8 cellular contexts compared by ENCODE assay signal in the genomic region with DNA sequence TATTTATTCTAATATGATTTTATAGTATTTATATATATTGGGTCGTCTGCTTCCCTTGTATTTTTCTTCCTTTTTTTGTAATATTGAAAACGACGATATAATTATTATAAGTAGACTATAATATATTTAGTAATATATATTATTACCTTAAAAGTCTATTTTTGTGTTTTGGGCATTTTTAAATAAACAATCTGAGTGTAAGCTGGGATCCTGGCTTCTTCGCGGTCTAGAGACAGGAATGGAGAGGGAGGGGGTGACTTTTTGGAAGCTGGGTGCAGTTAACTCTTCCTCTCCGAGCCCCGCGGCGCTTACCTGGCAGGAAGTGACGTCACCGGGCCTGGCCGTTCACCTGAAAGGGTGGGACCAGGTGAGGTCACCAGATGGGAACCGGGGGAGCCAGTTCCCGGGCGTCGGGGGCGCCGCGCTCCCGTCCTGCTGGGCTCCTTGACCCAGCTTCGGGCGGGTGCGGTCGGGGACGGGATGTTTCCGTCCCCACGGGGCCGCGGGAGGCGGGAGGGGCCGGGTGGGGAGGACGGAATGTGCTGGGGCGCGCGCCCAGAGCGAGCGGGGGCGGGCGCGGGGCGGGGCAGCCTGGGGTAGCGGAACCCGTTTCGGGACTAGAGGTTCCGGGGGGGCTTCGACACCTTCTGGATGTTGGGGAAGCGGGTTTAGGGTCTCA. TPM values are rescaled to one million over a fixed set of nuclear protein-coding genes. Genes with fewer than 3 reads are reported as not detected.
DNase-seq lines count a peak whose midpoint lies in the region; ATAC-seq and TF ChIP-seq lines count a peak whose summit lies in the region.

No MANE protein-coding gene starts in this region.

- H3K9me2 ChIP-seq in DOHH2 (replicated peaks; ENCODE audit: control insufficient read depth, low read length): no peaks in the 10 kb centered on the region

- DNase-seq in M059J (ENCODE audit: low read depth): peak; percentile 76
- DNase-seq in T follicular helper cell (ENCODE audit: low read depth): peak; percentile 86
- DNase-seq in amygdala (lab: John Stamatoyannopoulos, UW): peak in 44 of 56 donors; percentile 9 to 80 (median 54)
- DNase-seq in right atrium auricular region (ENCODE audit: low spot score): peak; percentile 93
- peak; percentile 95 to 98 for DNase-seq in psoas muscle

- peaks cover 11% of the 10 kb centered on the region for H4K20me1 ChIP-seq in DOHH2 (ENCODE audit: control insufficient read depth, insufficient read depth, low read depth, low read length)

- peak overlapping the region; percentile 97 for H3K4me2 ChIP-seq in DOHH2 (ENCODE audit: low read length)

- H3K4me1 ChIP-seq in DOHH2 (ENCODE audit: control insufficient read depth, low read length): peaks cover 57% of the 10 kb centered on the region
- peaks cover 0 to 44% of the 10 kb centered on the region in 2 donors for H3K4me1 ChIP-seq in right atrium auricular region
- peaks cover 24% of the 10 kb centered on the region for H3K4me1 ChIP-seq in psoas muscle

- H3K27ac ChIP-seq in DOHH2 (ENCODE audit: low read depth, low read length) (peak overlapping the region; percentile 97), right atrium auricular region (peak overlapping the region; percentile 99 to 100), psoas muscle (peak overlapping the region; percentile 96)

- H3K36me3 ChIP-seq in DOHH2 (ENCODE audit: control insufficient read depth, low read length) (peaks cover 38% of the 10 kb centered on the region), right atrium auricular region (peaks cover 25% of the 10 kb centered on the region), psoas muscle (ENCODE audit: insufficient read depth in 1 of 2, low read depth in 1 of 2) (peaks cover 0 to 17% of the 10 kb centered on the region in 2 donors)

- peaks cover 45% of the 10 kb centered on the region for H3F3A ChIP-seq in DOHH2 (ENCODE audit: control insufficient read depth, insufficient read depth)

- TF ChIP-seq CTCF in DOHH2 (IDR thresholded peaks at IDR 0.05; ENCODE audit: low read depth, low read length, poor library complexity, severe bottlenecking) (no peak), right atrium auricular region (IDR thresholded peaks at IDR 0.05) (no peak), psoas muscle (IDR thresholded peaks at IDR 0.05) (no peak)

- no peaks in the 10 kb centered on the region for H3K9me3 ChIP-seq in DOHH2 (ENCODE audit: control insufficient read depth, insufficient read depth, low read length)
- H3K9me3 ChIP-seq in right atrium auricular region: no peaks in the 10 kb centered on the region
- no peaks in the 10 kb centered on the region for H3K9me3 ChIP-seq in psoas muscle

- H3K79me2 ChIP-seq in DOHH2 (ENCODE audit: control insufficient read depth, low read length): peaks cover 61% of the 10 kb centered on the region

- peak; percentile 36 to 52 (median 46) for ATAC-seq in psoas muscle
- no peak for ATAC-seq in GM21528 (IDR thresholded peaks at IDR 0.05; ENCODE audit: low FRiP score, unreplicated experiment)
- ATAC-seq in GM19395 (IDR thresholded peaks at IDR 0.05; ENCODE audit: unreplicated experiment): no peak

- H3K27me3 ChIP-seq in DOHH2 (ENCODE audit: control insufficient read depth, low read length) (no peaks in the 10 kb centered on the region), right atrium auricular region (no peaks in the 10 kb centered on the region), psoas muscle (ENCODE audit: insufficient read depth in 3 of 3, low read length in 2 of 3) (no peaks in the 10 kb centered on the region)

- WGBS in psoas muscle, 3 donors: 1 to 2% (median 1%) methylated on average over 25 to 47 of the region's 47 CpGs

- intact Hi-C loops in psoas muscle (cut with DNase I): no loop called here

- H3K4me3 ChIP-seq in DOHH2 (ENCODE audit: low read length) (peak overlapping the region; percentile 99), right atrium auricular region (peak overlapping the region; percentile 86 to 89), psoas muscle (peak overlapping the region; percentile 97)

RNA-seq across cellular contexts. Expression of a gene that starts 2.7 kb away (rescaled TPM):
- total RNA-seq in M059J (2014; rRNA removed; shearing (Covaris generic)): 6.0 and 10.8 TPM in 2 replicates
- total RNA-seq in right atrium auricular region: 100 to 1,000 TPM; 107 to 202 TPM
- total RNA-seq in psoas muscle: 100 to 1,000 TPM in 3 of 4 donors, 10 to 100 TPM in 1; 32.1 to 391 (median 184) TPM
- polyA plus RNA-seq in psoas muscle: 100 to 1,000 TPM in 1 of 3 donors, 10 to 100 TPM in 2; 80.8 to 178 (median 83.3) TPM

RNA-seq across cellular contexts. Expression of a gene that starts 3.1 kb away (rescaled TPM):
- 8.6 and 11.7 TPM in 2 replicates for total RNA-seq in M059J (2014; rRNA removed; shearing (Covaris generic))
- total RNA-seq in right atrium auricular region (10 to 100 TPM in 1 of 2 donors, 1 to 10 TPM in 1; 7.5 to 12.0 TPM), psoas muscle (1 to 10 TPM; 6.8 to 8.0 (median 7.4) TPM)
- polyA plus RNA-seq in psoas muscle: 1 to 10 TPM; 2.4 to 3.0 (median 2.7) TPM

RNA-seq across cellular contexts. Expression of a gene that starts 18.2 kb away (rescaled TPM):
- 46.7 and 47.3 TPM in 2 replicates for total RNA-seq in M059J (2014; rRNA removed; shearing (Covaris generic))
- total RNA-seq in right atrium auricular region (10 to 100 TPM; 29.9 to 32.3 TPM), psoas muscle (10 to 100 TPM; 25.0 to 33.6 (median 30.2) TPM)
- polyA plus RNA-seq in psoas muscle: 10 to 100 TPM; 25.0 to 51.7 (median 26.9) TPM

RNA-seq across cellular contexts. Expression of a gene that starts 18.4 kb away (rescaled TPM):
- 69.0 and 79.3 TPM in 2 replicates for total RNA-seq in M059J (2014; rRNA removed; shearing (Covaris generic))
- 10 to 100 TPM; 34.8 to 54.3 TPM for total RNA-seq in right atrium auricular region
- 10 to 100 TPM; 33.7 to 38.0 (median 34.6) TPM for total RNA-seq in psoas muscle
- polyA plus RNA-seq in psoas muscle: 10 to 100 TPM; 34.1 to 58.0 (median 37.6) TPM

RNA-seq across cellular contexts. Expression of a gene that starts 26.4 kb away (rescaled TPM):
- 26.6 and 28.7 TPM in 2 replicates for total RNA-seq in M059J (2014; rRNA removed; shearing (Covaris generic))
- 1,000 to 10,000 TPM; 1,032 to 1,330 TPM for total RNA-seq in right atrium auricular region
- 1,000 to 10,000 TPM; 1,186 to 1,958 (median 1,553) TPM for total RNA-seq in psoas muscle
- polyA plus RNA-seq in psoas muscle: 1,000 to 10,000 TPM; 2,324 to 3,255 (median 2,994) TPM

Comparison
In these comparisons a context has a peak if more than half of its experiments do, and no peak if none do; other contexts are left out.
1. ATAC-seq: peak in psoas muscle (4 of 4); none in GM21528 (single experiment) and GM19395 (single experiment).
2. Peak in every context shown above with its lines, with median percentiles within 50 percentile points of each other: H3K27ac ChIP-seq, H3K4me3 ChIP-seq and DNase-seq.